14 cellular contexts compared by ENCODE assay signal in the genomic region with DNA sequence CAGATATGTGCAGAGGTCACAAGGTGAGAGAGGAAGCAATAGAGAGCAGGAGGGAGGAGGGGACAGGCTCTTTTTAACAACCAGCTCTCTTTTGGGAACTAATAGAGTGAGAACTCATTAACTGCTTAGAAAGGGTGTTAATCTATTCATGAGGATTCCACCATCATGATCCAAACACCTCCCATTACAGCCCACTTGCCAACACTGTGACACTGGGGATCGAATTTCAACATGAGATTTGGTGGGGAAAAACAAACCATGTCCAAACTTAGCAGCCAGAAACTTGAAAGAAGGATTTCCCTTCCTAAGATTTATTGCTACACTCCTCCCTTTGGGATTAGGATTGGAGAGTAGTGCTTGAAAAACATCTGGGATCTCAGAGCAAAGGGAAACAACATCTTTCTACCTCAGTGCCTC.
A peak's percentile ranks its signal among the peaks of the same experiment; 100 is the strongest.
DNase-seq lines count a peak whose midpoint lies in the region; ATAC-seq and TF ChIP-seq lines count a peak whose summit lies in the region.
"Had no signal": no experiment of that assay in that cellular context is flagged by ENCODE, and none has a peak within 500 bp of the region (broad histone marks: within the 10 kb centered on the region; RNA-seq: fewer than 3 reads in every experiment).

No MANE protein-coding gene starts in this region.

- no peak for DNase-seq in ascending aorta (ENCODE audit: low spot score in 2 of 2)
- no peak for DNase-seq in left ventricle myocardium inferior
- peak; percentile 76 for DNase-seq in sigmoid colon
- no peak for DNase-seq in head of caudate nucleus
- DNase-seq in occipital lobe (lab: John Stamatoyannopoulos, UW) = no peak
- DNase-seq: activated CD4-positive, alpha-beta T cell treated with anti-CD3 and anti-CD28 coated beads, Interleukin-2, amount 50 U/mL, for 1 hour; immature natural killer cell; NCI-H1436; T1000 had no signal

- TF ChIP-seq POLR2A in sigmoid colon (IDR thresholded peaks at IDR 0.05) = no peak

- ATAC-seq in HG03439 (IDR thresholded peaks at IDR 0.05; ENCODE audit: unreplicated experiment) = no peak
- ATAC-seq: mucosa of descending colon had no signal

- H3K36me3 ChIP-seq in HEK293 (ENCODE audit: control insufficient read depth in 2 of 2, insufficient read depth in 1 of 2, low read length in 2 of 2) (no peaks in the 10 kb centered on the region), ascending aorta (no peaks in the 10 kb centered on the region), left ventricle myocardium inferior (no peaks in the 10 kb centered on the region), sigmoid colon (no peaks in the 10 kb centered on the region)
- H3K36me3 ChIP-seq: BLaER1, tibial artery had no signal

- CTCF ChIA-PET in HEK293 (lab: Yijun Ruan, JAX) = interaction anchor here (0.6 kb wide), 1 partner anchor 8 kb away, joined by 3 read pairs; no protein-coding TSS in a partner anchor

- no peak for TF ChIP-seq EP300 in sigmoid colon (IDR thresholded peaks at IDR 0.05)

- TF ChIP-seq CTCF in HEK293 (tag by site-specific recombination; IDR thresholded peaks at IDR 0.05) = no peak
- TF ChIP-seq CTCF in ascending aorta (IDR thresholded peaks at IDR 0.05) = no peak
- no peak for TF ChIP-seq CTCF in left ventricle myocardium inferior (IDR thresholded peaks at IDR 0.05; ENCODE audit: borderline replicate concordance)
- no peak for TF ChIP-seq CTCF in sigmoid colon (IDR thresholded peaks at IDR 0.05)

- no peak overlapping the region for H3K27ac ChIP-seq in HEK293 (ENCODE audit: extremely low read depth, low read depth, low read length)
- peak overlapping the region; percentile 3 to 32 for H3K27ac ChIP-seq in ascending aorta
- H3K27ac ChIP-seq in left ventricle myocardium inferior (replicated peaks) = peak overlapping the region; percentile 74
- peak overlapping the region; percentile 22 to 39 (median 34) for H3K27ac ChIP-seq in sigmoid colon
- H3K27ac ChIP-seq: BLaER1 had no signal

- no peak overlapping the region for H3K4me3 ChIP-seq in HEK293 (ENCODE audit: low read depth, low read length)
- no peak overlapping the region for H3K4me3 ChIP-seq in ascending aorta
- H3K4me3 ChIP-seq in left ventricle myocardium inferior = no peak overlapping the region
- no peak overlapping the region for H3K4me3 ChIP-seq in sigmoid colon
- H3K4me3 ChIP-seq: BLaER1, mucosa of descending colon, tibial artery had no signal

- H3K4me1 ChIP-seq in HEK293 (ENCODE audit: control insufficient read depth, insufficient read depth, low read length) = no peaks in the 10 kb centered on the region
- H3K4me1 ChIP-seq in ascending aorta = peaks cover 0 to 11% of the 10 kb centered on the region in 2 donors
- H3K4me1 ChIP-seq in left ventricle myocardium inferior = peaks cover 22% of the 10 kb centered on the region
- peaks cover 0 to 8% (median 0%) of the 10 kb centered on the region in 4 donors for H3K4me1 ChIP-seq in sigmoid colon
- H3K4me1 ChIP-seq: BLaER1 had no signal

- WGBS in sigmoid colon, 2 donors = 61 to 71% methylated on average over 1 of the region's 1 CpG

- intact Hi-C loops in ascending aorta (cut with DNase I) (loop anchor here (2.0 kb wide), 1 partner anchor 79 kb away; no protein-coding TSS in a partner anchor), left ventricle myocardium inferior (cut with micrococcal nuclease) (no loop called here), sigmoid colon (cut with DNase I) (no loop called here), head of caudate nucleus (cut with DNase I) (no loop called here)

- H3K9me3 ChIP-seq in HEK293 (ENCODE audit: control insufficient read depth, insufficient read depth, low read depth, low read length) (no peaks in the 10 kb centered on the region), ascending aorta (no peaks in the 10 kb centered on the region), left ventricle myocardium inferior (replicated peaks) (peaks cover 4% of the 10 kb centered on the region), sigmoid colon (no peaks in the 10 kb centered on the region)
- H3K9me3 ChIP-seq: BLaER1, mucosa of descending colon, tibial artery had no signal

- H3K27me3 ChIP-seq in ascending aorta (no peaks in the 10 kb centered on the region), left ventricle myocardium inferior (ENCODE audit: low read depth) (no peaks in the 10 kb centered on the region), sigmoid colon (no peaks in the 10 kb centered on the region)
- H3K27me3 ChIP-seq: BLaER1, tibial artery had no signal

- POLR2A ChIA-PET in HEK293 (lab: Yijun Ruan, JAX) = no interaction called here

TF ChIP-seq in HEK293, 187 proteins besides CTCF, POLR2A, EP300 and RAD21:
- TF ChIP-seq ZNF2 (tag by site-specific recombination; IDR thresholded peaks at IDR 0.05) (no peak), ZNF843 (tag by site-specific recombination; IDR thresholded peaks at IDR 0.05) (no peak), ZNF549 (tag by site-specific recombination; IDR thresholded peaks at IDR 0.05) (no peak), GFI1B (tag by site-specific recombination; IDR thresholded peaks at IDR 0.05) (0 out of 2 replicates have a peak, but pooled peaks have one; percentile 9), SP7 (tag by site-specific recombination; IDR thresholded peaks at IDR 0.05) (no peak)
- TF ChIP-seq, protein P1, sequence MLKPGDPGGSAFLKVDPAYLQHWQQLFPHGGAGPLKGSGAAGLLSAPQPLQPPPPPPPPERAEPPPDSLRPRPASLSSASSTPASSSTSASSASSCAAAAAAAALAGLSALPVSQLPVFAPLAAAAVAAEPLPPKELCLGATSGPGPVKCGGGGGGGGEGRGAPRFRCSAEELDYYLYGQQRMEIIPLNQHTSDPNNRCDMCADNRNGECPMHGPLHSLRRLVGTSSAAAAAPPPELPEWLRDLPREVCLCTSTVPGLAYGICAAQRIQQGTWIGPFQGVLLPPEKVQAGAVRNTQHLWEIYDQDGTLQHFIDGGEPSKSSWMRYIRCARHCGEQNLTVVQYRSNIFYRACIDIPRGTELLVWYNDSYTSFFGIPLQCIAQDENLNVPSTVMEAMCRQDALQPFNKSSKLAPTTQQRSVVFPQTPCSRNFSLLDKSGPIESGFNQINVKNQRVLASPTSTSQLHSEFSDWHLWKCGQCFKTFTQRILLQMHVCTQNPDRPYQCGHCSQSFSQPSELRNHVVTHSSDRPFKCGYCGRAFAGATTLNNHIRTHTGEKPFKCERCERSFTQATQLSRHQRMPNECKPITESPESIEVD (tag by site-specific recombination; IDR thresholded peaks at IDR 0.05) = 0 out of 2 replicates have a peak, but pooled peaks have one; percentile 25
TF ChIP-seq in HEK293: peak in this region for 2.
